Comparison of ENCODE assay signal across 26 cellular contexts in the genomic region with DNA sequence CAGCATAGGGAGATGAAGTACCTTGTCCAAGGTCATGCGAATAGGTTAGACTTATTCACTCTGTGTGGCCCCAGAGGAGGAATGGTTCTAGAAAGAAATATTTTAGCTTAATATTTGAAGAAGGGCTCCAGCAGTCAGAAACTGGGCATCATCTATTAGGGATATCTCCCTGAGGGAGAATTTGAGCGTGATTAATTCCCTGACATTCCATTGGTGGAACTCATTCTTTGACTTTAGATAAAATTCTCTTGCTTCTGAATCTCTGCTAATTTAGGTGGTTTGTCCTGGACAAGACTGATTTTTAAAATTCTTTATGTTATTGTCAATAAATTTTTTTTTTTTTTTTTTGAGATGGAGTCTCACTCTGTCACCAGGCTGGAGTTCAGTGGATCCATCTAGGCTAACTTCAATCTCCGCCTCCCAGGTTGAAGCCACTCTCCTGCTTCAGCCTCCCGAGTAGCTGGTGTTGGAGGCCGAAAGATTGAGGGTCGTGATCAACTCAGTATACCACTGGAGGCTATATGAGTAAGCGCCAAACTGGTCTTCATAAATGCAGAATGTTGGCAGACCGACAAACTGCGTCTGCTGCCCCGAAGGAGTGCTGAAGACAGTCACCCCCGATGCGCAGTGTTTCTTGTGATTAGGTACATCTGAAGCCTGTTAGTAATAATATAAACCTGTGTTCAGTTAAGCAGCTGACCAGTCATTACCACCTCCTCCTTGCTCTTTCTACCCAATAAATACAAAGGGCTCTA.
"Had no signal": no experiment of that assay in that cellular context is flagged by ENCODE, and none has a peak within 500 bp of the region (broad histone marks: within the 10 kb centered on the region; RNA-seq: fewer than 3 reads in every experiment).

No MANE protein-coding gene starts in this region.

- H3K4me3 ChIP-seq: left lung, lower lobe of right lung, pancreas, prostate gland, skin epidermis, suprapubic skin, thoracic aorta, tibial artery, upper lobe of right lung had no signal

- H3K36me3 ChIP-seq: left lung, lower lobe of right lung, pancreas, prostate gland, suprapubic skin, thoracic aorta, tibial artery, upper lobe of right lung had no signal

- H3K4me1 ChIP-seq: left lung, lower lobe of right lung, pancreas, prostate gland, tibial artery, upper lobe of right lung had no signal

- H3K27me3 ChIP-seq: left lung, pancreas, suprapubic skin, tibial artery, upper lobe of right lung had no signal

- ATAC-seq: left colon; left lung; lower lobe of right lung; naive thymus-derived CD8-positive, alpha-beta T cell; pancreas; right cardiac atrium; sciatic nerve; stimulated activated naive B cell treated with anti-CD40 and anti-IgM and Interleukin-4, amounts not matched to agents 10 μg/mL and 1 μg/mL and 100 μg/mL, for 72 hours; upper lobe of right lung had no signal

- H3K27ac ChIP-seq: left lung, lower lobe of right lung, pancreas, prostate gland, skin epidermis, suprapubic skin, thoracic aorta, tibial artery, upper lobe of right lung had no signal

- DNase-seq: hypothalamus; immature natural killer cell; kidney; left colon; left lung; lower lobe of right lung; mammary epithelial cell; mesenchymal stem cell; naive thymus-derived CD8-positive, alpha-beta T cell; nucleus accumbens; pancreas; retina; right cardiac atrium; stimulated activated CD4-positive, alpha-beta T cell treated with anti-CD3 and anti-CD28 coated beads, Interleukin-12 subunit alpha, Interleukin-12 subunit beta, amount 100 ng/mL, for 4 hours; stimulated activated CD4-positive, alpha-beta T cell treated with anti-CD3 and anti-CD28 coated beads, Interleukin-15, amount 100 ng/mL, for 24 hours; stimulated activated CD4-positive, alpha-beta T cell treated with anti-CD3 and anti-CD28 coated beads, Interleukin-2, amount 100 ng/mL, for 24 hours; stimulated activated CD4-positive, alpha-beta T cell treated with anti-CD3 and anti-CD28 coated beads, Interleukin-4, amount 100 ng/mL, for 1 hour; stimulated activated naive B cell treated with anti-CD40 and anti-IgM and Interleukin-4, amounts not matched to agents 10 μg/mL and 1 μg/mL and 100 μg/mL, for 72 hours; tibial artery; trophoblast cell; upper lobe of right lung had no signal

- H3K9me3 ChIP-seq: left lung, lower lobe of right lung, pancreas, prostate gland, suprapubic skin, thoracic aorta, tibial artery, upper lobe of right lung had no signal
